In genomic region chr2:111946294-111947114, GRCh38 we compare ENCODE assay signal across 9 cellular contexts. TPM values are rescaled to one million over a fixed set of nuclear protein-coding genes. Genes with fewer than 3 reads are reported as not detected.
DNase-seq lines count a peak whose midpoint lies in the region; ATAC-seq and TF ChIP-seq lines count a peak whose summit lies in the region.
"Had no signal": no experiment of that assay in that cellular context is flagged by ENCODE, and none has a peak within 500 bp of the region (broad histone marks: within the 10 kb centered on the region; RNA-seq: fewer than 3 reads in every experiment).

No MANE protein-coding gene starts in this region.

- no peaks in the 10 kb centered on the region for H3K36me3 Mint-ChIP-seq in activated naive CD4-positive, alpha-beta T cell treated with anti-CD3 and anti-CD28 coated beads, Interleukin-2, amount 10 ng/mL, durations not matched to agents 7 days and 5 days

- TF ChIP-seq POLR2A in gastrocnemius medialis (IDR thresholded peaks at IDR 0.05), result no peak

- in situ Hi-C loops in gastrocnemius medialis (cut with MboI; ENCODE audit: low sequenced_read_pairs in 4 of 4), result no loop called here

- H3K27me3 ChIP-seq in gastrocnemius medialis, result no peaks in the 10 kb centered on the region

- POLR2A ChIA-PET in HEK293 (lab: Yijun Ruan, JAX), result no interaction called here

- intact Hi-C loops in Right ventricle myocardium superior (cut with DNase I), result no loop called here
- intact Hi-C loops in gastrocnemius medialis (cut with DNase I; ENCODE audit: low total_unique reads), result loop anchor here (2.0 kb wide), 1 partner anchor 102 kb away; no protein-coding TSS in a partner anchor
- intact Hi-C loops in posterior vena cava (cut with DNase I), result no loop called here

- no peaks in the 10 kb centered on the region for H3K9me3 Mint-ChIP-seq in activated naive CD4-positive, alpha-beta T cell treated with anti-CD3 and anti-CD28 coated beads, Interleukin-2, amount 10 ng/mL, durations not matched to agents 7 days and 5 days

- no peak overlapping the region for H3K27ac ChIP-seq in HEK293 (ENCODE audit: extremely low read depth, low read depth, low read length)
- peak overlapping the region; percentile 65 to 74 (median 72) for H3K27ac ChIP-seq in gastrocnemius medialis
- H3K27ac ChIP-seq: KMS-11 had no signal

- H3K4me1 ChIP-seq in HEK293 (ENCODE audit: control insufficient read depth, insufficient read depth, low read length) (no peaks in the 10 kb centered on the region; the same call in 1 of the 2 replicates), gastrocnemius medialis (peaks cover 10 to 19% of the 10 kb centered on the region in 2 donors)

- no peaks in the 10 kb centered on the region for H3K9me3 ChIP-seq in HEK293 (ENCODE audit: control insufficient read depth, insufficient read depth, low read depth, low read length)
- no peaks in the 10 kb centered on the region for H3K9me3 ChIP-seq in gastrocnemius medialis

- ATAC-seq in SK-N-SH treated with all-trans-retinoic acid at 6 μM for 48 hours (peak; percentile 35; the same call in 1 of the 3 replicates), Right ventricle myocardium superior (ENCODE audit: poor library complexity) (peak; percentile 94), gastrocnemius medialis (peak; percentile 99 to 100)

- peaks cover 27% of the 10 kb centered on the region for H3K27me3 Mint-ChIP-seq in activated naive CD4-positive, alpha-beta T cell treated with anti-CD3 and anti-CD28 coated beads, Interleukin-2, amount 10 ng/mL, durations not matched to agents 7 days and 5 days

- TF ChIP-seq CTCF in HEK293 (tag by site-specific recombination; IDR thresholded peaks at IDR 0.05) (no peak), gastrocnemius medialis (IDR thresholded peaks at IDR 0.05 in 4 of 5, conservative IDR thresholded peaks at IDR 0.05 in 1 of 5) (no peak)

- no peak overlapping the region for H3K4me3 Mint-ChIP-seq in activated naive CD4-positive, alpha-beta T cell treated with anti-CD3 and anti-CD28 coated beads, Interleukin-2, amount 10 ng/mL, durations not matched to agents 7 days and 5 days

- H3K27ac Mint-ChIP-seq in activated naive CD4-positive, alpha-beta T cell treated with anti-CD3 and anti-CD28 coated beads, Interleukin-2, amount 10 ng/mL, durations not matched to agents 7 days and 5 days, result no peak overlapping the region

- H3K36me3 ChIP-seq in HEK293 (ENCODE audit: control insufficient read depth in 2 of 2, insufficient read depth in 1 of 2, low read length in 2 of 2) (peaks cover 0 to 30% of the 10 kb centered on the region in 2 experiments; a peak in 1 of 3 replicates), gastrocnemius medialis (no peaks in the 10 kb centered on the region)

- no peak overlapping the region for H3K4me3 ChIP-seq in HEK293 (ENCODE audit: low read depth, low read length)
- no peak overlapping the region for H3K4me3 ChIP-seq in gastrocnemius medialis

- CTCF ChIA-PET in HEK293 (lab: Yijun Ruan, JAX), result interaction anchor here (0.9 to 1.5 kb wide), 2 partner anchors 74 to 102 kb away, joined by 3 read pairs; no protein-coding TSS in a partner anchor
- CTCF ChIA-PET in activated naive CD4-positive, alpha-beta T cell treated with anti-CD3 and anti-CD28 coated beads, Interleukin-2, amount 10 ng/mL, durations not matched to agents 7 days and 5 days (lab: Charles Lee), result no interaction called here

- DNase-seq in Right ventricle myocardium superior (no peak), gastrocnemius medialis (peak; percentile 53 to 69), NCI-H1092 treated with DMSO at 0.1 percent for 48 hours (lab: John Stamatoyannopoulos, UW) (no peak), posterior vena cava (ENCODE audit: low spot score) (no peak)
- no peak for DNase-seq in activated naive CD4-positive, alpha-beta T cell treated with anti-CD3 and anti-CD28 coated beads, Interleukin-2, amount 10 ng/mL, durations not matched to agents 7 days and 5 days
- no peak for DNase-seq in activated CD4-positive, alpha-beta T cell treated with anti-CD3 and anti-CD28 coated beads for 4 hours

- H3K4me1 Mint-ChIP-seq in activated naive CD4-positive, alpha-beta T cell treated with anti-CD3 and anti-CD28 coated beads, Interleukin-2, amount 10 ng/mL, durations not matched to agents 7 days and 5 days, result no peaks in the 10 kb centered on the region

TF ChIP-seq in HEK293, 187 proteins besides CTCF, POLR2A, EP300 and RAD21 (continues in another document):
- TF ChIP-seq ZNF776 (tag by site-specific recombination; IDR thresholded peaks at IDR 0.05; ENCODE audit: borderline replicate concordance) (no peak), ZNF670 (tag by site-specific recombination; IDR thresholded peaks at IDR 0.05; ENCODE audit: low read depth) (no peak), ZNF530 (tag by site-specific recombination; IDR thresholded peaks at IDR 0.05; ENCODE audit: low read depth) (no peak), SP3 (tag by site-specific recombination; IDR thresholded peaks at IDR 0.05) (no peak), ZBTB26 (tag by site-specific recombination; optimal IDR thresholded peaks at IDR 0.05) (no peak), PRDM6 (tag by site-specific recombination; IDR thresholded peaks at IDR 0.05) (peak; percentile 16; the same call in 1 of the 2 replicates)

TF ChIP-seq in SK-N-SH treated with all-trans-retinoic acid at 6 μM for 48 hours, 23 proteins besides CTCF, POLR2A, EP300 and RAD21:
- TF ChIP-seq ARNTL (CRISPR knock-in tag; IDR thresholded peaks at IDR 0.05; ENCODE audit: borderline replicate concordance, low read depth) (no peak), CSDC2 (CRISPR knock-in tag; IDR thresholded peaks at IDR 0.05) (0 out of 2 replicates have a peak, but pooled peaks have one; percentile 64), ISL1 (CRISPR knock-in tag; IDR thresholded peaks at IDR 0.05) (peak; percentile 31)

RNA-seq across cellular contexts. Expression of gene MERTK, which starts 48.1 kb away (rescaled TPM):
- total RNA-seq in Right ventricle myocardium superior (5.0 TPM), gastrocnemius medialis (1 to 10 TPM; 2.4 to 5.7 (median 3.7) TPM), posterior vena cava (10 to 100 TPM; 34.2 to 37.5 TPM)

Comparison
In these comparisons a context has a peak if more than half of its experiments do, and no peak if none do; other contexts are left out.
1. ATAC-seq: peak in every context shown above with its lines; median percentile 100 in gastrocnemius medialis; 94 in Right ventricle myocardium superior; 35 in SK-N-SH treated with all-trans-retinoic acid at 6 μM for 48 hours.
2. DNase-seq: peak in gastrocnemius medialis (2 of 2); none in Right ventricle myocardium superior (single experiment), NCI-H1092 treated with DMSO at 0.1 percent for 48 hours (single experiment), activated naive CD4-positive, alpha-beta T cell treated with anti-CD3 and anti-CD28 coated beads, Interleukin-2, amount 10 ng/mL, durations not matched to agents 7 days and 5 days (single experiment), activated CD4-positive, alpha-beta T cell treated with anti-CD3 and anti-CD28 coated beads for 4 hours (0 of 2) and posterior vena cava (single experiment).